ENCODE assay signal across 13 cellular contexts in the genomic region with DNA sequence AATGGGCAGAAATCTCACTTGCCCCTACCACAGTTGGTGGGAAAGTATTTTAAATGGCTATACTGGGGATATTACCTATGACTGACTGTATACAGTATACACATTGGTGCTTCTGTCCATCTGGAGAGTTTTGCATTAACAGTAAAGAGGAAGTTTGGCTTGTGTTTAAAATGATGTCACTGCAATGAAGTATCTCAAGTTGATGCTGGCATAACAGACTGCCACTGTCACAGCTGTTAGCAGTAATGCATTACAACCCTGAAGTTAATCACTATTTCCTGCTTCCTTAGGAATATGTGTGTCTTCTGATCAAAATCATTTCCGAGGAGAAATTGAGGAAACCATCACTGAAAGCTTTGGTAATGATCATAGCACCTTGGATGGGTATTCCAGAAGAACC. TPM values are rescaled to one million over a fixed set of nuclear protein-coding genes. Genes with fewer than 3 reads are reported as not detected.
DNase-seq lines count a peak whose midpoint lies in the region; TF ChIP-seq lines count a peak whose summit lies in the region.
"Had no signal": no experiment of that assay in that cellular context is flagged by ENCODE, and none has a peak within 500 bp of the region (broad histone marks: within the 10 kb centered on the region; RNA-seq: fewer than 3 reads in every experiment).

No MANE protein-coding gene starts in this region.

- no peaks in the 10 kb centered on the region for H3K36me3 Mint-ChIP-seq in activated naive CD8-positive, alpha-beta T cell treated with anti-CD3 and anti-CD28 coated beads for 36 hours
- H3K36me3 Mint-ChIP-seq: activated naive CD8-positive, alpha-beta T cell treated with anti-CD3 and anti-CD28 coated beads, Interleukin-2, amount 10 ng/mL, durations not matched to agents 7 days and 5 days; naive B cell; WTC11 had no signal

- H2AFZ ChIP-seq in mesenchymal stem cell (ENCODE audit: low read depth, low read length): no peak overlapping the region

- no peak overlapping the region for H3K14ac ChIP-seq in mesenchymal stem cell (ENCODE audit: low read length in 2 of 2)

- peak overlapping the region; percentile 91 for H3K9ac ChIP-seq in mesenchymal stem cell (ENCODE audit: low read length)

- H3K27me3 Mint-ChIP-seq in activated naive CD8-positive, alpha-beta T cell treated with anti-CD3 and anti-CD28 coated beads for 36 hours: peaks cover 50% of the 10 kb centered on the region

- H2BK120ac ChIP-seq in mesenchymal stem cell (ENCODE audit: low read depth, low read length): no peak overlapping the region

- H3K4ac ChIP-seq in mesenchymal stem cell (ENCODE audit: low read depth in 1 of 2, low read length in 2 of 2): no peak overlapping the region

- H2BK12ac ChIP-seq in mesenchymal stem cell (ENCODE audit: low read length in 2 of 2): no peak overlapping the region

- H3K4me3 Mint-ChIP-seq in activated naive CD8-positive, alpha-beta T cell treated with anti-CD3 and anti-CD28 coated beads for 36 hours: no peak overlapping the region
- H3K4me3 Mint-ChIP-seq: activated naive CD8-positive, alpha-beta T cell treated with anti-CD3 and anti-CD28 coated beads, Interleukin-2, amount 10 ng/mL, durations not matched to agents 7 days and 5 days had no signal

- no peak overlapping the region for H3K23ac ChIP-seq in mesenchymal stem cell (ENCODE audit: low read length in 2 of 2)

- H3K36me3 ChIP-seq in HEK293 (ENCODE audit: control insufficient read depth in 2 of 2, insufficient read depth in 1 of 2, low read length in 2 of 2) (peaks cover 0 to 4% of the 10 kb centered on the region in 2 experiments; a peak in 1 of 3 replicates), brain microvascular endothelial cell (replicated peaks) (peaks cover 3% of the 10 kb centered on the region), mesenchymal stem cell (ENCODE audit: control insufficient read depth in 1 of 2, insufficient read depth in 2 of 2, low read depth in 1 of 2, low read length in 2 of 2) (peaks cover 0 to 21% of the 10 kb centered on the region in 2 experiments)
- H3K36me3 ChIP-seq: stomach had no signal

- WGBS in mesenchymal stem cell: no CpG with 5 or more reads among the region's 1 CpG

- POLR2A ChIA-PET in HEK293 (lab: Yijun Ruan, JAX): no interaction called here

- CTCF ChIA-PET in HEK293 (lab: Yijun Ruan, JAX): interaction anchor here (1.0 to 1.5 kb wide), 3 partner anchors 165 to 251 kb away, joined by 3 to 6 read pairs (median 5); no protein-coding TSS in a partner anchor

- H3K27ac ChIP-seq in HEK293 (ENCODE audit: extremely low read depth, low read depth, low read length): no peak overlapping the region
- peak overlapping the region; percentile 89 for H3K27ac ChIP-seq in brain microvascular endothelial cell
- no peak overlapping the region for H3K27ac ChIP-seq in mesenchymal stem cell (ENCODE audit: low read length, poor library complexity, severe bottlenecking)
- H3K27ac ChIP-seq: stomach had no signal

- H3K9me3 Mint-ChIP-seq in activated naive CD8-positive, alpha-beta T cell treated with anti-CD3 and anti-CD28 coated beads for 36 hours: no peaks in the 10 kb centered on the region
- H3K9me3 Mint-ChIP-seq: activated naive CD8-positive, alpha-beta T cell treated with anti-CD3 and anti-CD28 coated beads, Interleukin-2, amount 10 ng/mL, durations not matched to agents 7 days and 5 days; naive B cell; WTC11 had no signal

- H3K4me3 ChIP-seq in AG10803 (ENCODE audit: low read length) (peak overlapping the region; percentile 78), HEK293 (ENCODE audit: low read depth, low read length) (no peak overlapping the region), brain microvascular endothelial cell (ENCODE audit: low read depth, low read length) (peak overlapping the region; percentile 81), mesenchymal stem cell (ENCODE audit: insufficient read depth in 1 of 2, low read depth in 1 of 2, low read length in 2 of 2) (peak overlapping the region in 1 of 2 experiments; percentile 87)
- H3K4me3 ChIP-seq: stomach had no signal

- H3K27me3 ChIP-seq in brain microvascular endothelial cell (replicated peaks) (no peaks in the 10 kb centered on the region), mesenchymal stem cell (ENCODE audit: control insufficient read depth in 1 of 2, insufficient read depth in 1 of 2, low read length in 2 of 2) (no peaks in the 10 kb centered on the region)

- in situ Hi-C loops in brain microvascular endothelial cell (cut with HindIII; ENCODE audit: low pct_ligation_motif_present, low sequenced_read_pairs): loop anchor here (25.0 kb wide), 1 partner anchor 246 kb away; no protein-coding TSS in a partner anchor

- H3K4me1 ChIP-seq in HEK293 (ENCODE audit: control insufficient read depth, insufficient read depth, low read length) (no peaks in the 10 kb centered on the region), mesenchymal stem cell (ENCODE audit: control insufficient read depth, insufficient read depth, low read depth, low read length) (peaks cover 8% of the 10 kb centered on the region)

- no peaks in the 10 kb centered on the region for H3K9me3 ChIP-seq in HEK293 (ENCODE audit: control insufficient read depth, insufficient read depth, low read depth, low read length)
- no peaks in the 10 kb centered on the region for H3K9me3 ChIP-seq in mesenchymal stem cell (ENCODE audit: control insufficient read depth, low read length)
- H3K9me3 ChIP-seq: stomach had no signal

- peaks cover 3% of the 10 kb centered on the region for H3K79me1 ChIP-seq in mesenchymal stem cell (replicated peaks; ENCODE audit: low read length, poor library complexity, severe bottlenecking)

- H2AK5ac ChIP-seq in mesenchymal stem cell (ENCODE audit: low read length, severe bottlenecking): no peak overlapping the region

- H3K27ac Mint-ChIP-seq in activated naive CD8-positive, alpha-beta T cell treated with anti-CD3 and anti-CD28 coated beads for 36 hours: no peak overlapping the region
- H3K27ac Mint-ChIP-seq: activated naive CD8-positive, alpha-beta T cell treated with anti-CD3 and anti-CD28 coated beads, Interleukin-2, amount 10 ng/mL, durations not matched to agents 7 days and 5 days; naive B cell; WTC11 had no signal

- TF ChIP-seq CTCF in AG10803 (conservative IDR thresholded peaks at IDR 0.05; ENCODE audit: low read length): no peak
- TF ChIP-seq CTCF in HEK293 (tag by site-specific recombination; IDR thresholded peaks at IDR 0.05): no peak
- no peak for TF ChIP-seq CTCF in brain microvascular endothelial cell (IDR thresholded peaks at IDR 0.05; ENCODE audit: low read depth, low read length, missing control alignments)

- no peak overlapping the region for H3K4me2 ChIP-seq in mesenchymal stem cell (ENCODE audit: low read length, poor library complexity, severe bottlenecking)

- H4K91ac ChIP-seq in mesenchymal stem cell (ENCODE audit: low read length): no peak overlapping the region

- H2BK5ac ChIP-seq in mesenchymal stem cell (ENCODE audit: low read depth, low read length, poor library complexity, severe bottlenecking): no peak overlapping the region

- H3K18ac ChIP-seq in mesenchymal stem cell (ENCODE audit: low read depth in 1 of 2, low read length in 2 of 2): no peak overlapping the region

- peaks cover 5% of the 10 kb centered on the region for H3K4me1 Mint-ChIP-seq in activated naive CD8-positive, alpha-beta T cell treated with anti-CD3 and anti-CD28 coated beads for 36 hours

- no peak overlapping the region for H2BK15ac ChIP-seq in mesenchymal stem cell (ENCODE audit: low read depth, poor library complexity, severe bottlenecking)

- peak; percentile 20 for DNase-seq in AG10803 (ENCODE audit: low read depth)
- DNase-seq in brain microvascular endothelial cell: peak; percentile 9
- peak; percentile 36 for DNase-seq in mesenchymal stem cell
- DNase-seq in LoVo (ENCODE audit: low spot score): no peak
- DNase-seq in inferior parietal cortex (ENCODE audit: extremely low spot score): no peak
- DNase-seq in NCI-H2029 (lab: John Stamatoyannopoulos, UW): no peak
- DNase-seq in activated naive CD8-positive, alpha-beta T cell treated with anti-CD3 and anti-CD28 coated beads for 36 hours: no peak
- DNase-seq: activated CD8-positive, alpha-beta memory T cell treated with anti-CD3 and anti-CD28 coated beads, Interleukin-2, amount 50 U/mL, for 48 hours; activated naive CD8-positive, alpha-beta T cell treated with anti-CD3 and anti-CD28 coated beads, Interleukin-2, amount 10 ng/mL, durations not matched to agents 7 days and 5 days; naive B cell; stomach had no signal

- no peak overlapping the region for H4K8ac ChIP-seq in mesenchymal stem cell (ENCODE audit: low read length)

TF ChIP-seq in HEK293, 187 proteins besides CTCF, POLR2A, EP300 and RAD21:
- peak; percentile 40; the same call in 1 of the 2 replicates for TF ChIP-seq ZBTB21 (tag by site-specific recombination; IDR thresholded peaks at IDR 0.05)
- peak; percentile 53; the same call in 1 of the 2 replicates for TF ChIP-seq ATF2 (tag by site-specific recombination; IDR thresholded peaks at IDR 0.05; ENCODE audit: low read depth)
- peak; percentile 30; the same call in 1 of the 2 replicates for TF ChIP-seq ZNF629 (tag by site-specific recombination; IDR thresholded peaks at IDR 0.05)
- no peak for TF ChIP-seq HOXA7 (CRISPR knock-in tag; IDR thresholded peaks at IDR 0.05; ENCODE audit: borderline replicate concordance)

RNA-seq across cellular contexts. Expression of gene DKK1, which starts 1.9 kb away (rescaled TPM):
- polyA plus RNA-seq in mesenchymal stem cell (2013, experiment 1 of 2): 7.9 TPM
- 9.4 TPM for polyA plus RNA-seq in mesenchymal stem cell (2013, experiment 2 of 2)
- not detected for total RNA-seq in activated naive CD8-positive, alpha-beta T cell treated with anti-CD3 and anti-CD28 coated beads for 36 hours
- total RNA-seq: activated naive CD8-positive, alpha-beta T cell treated with anti-CD3 and anti-CD28 coated beads, Interleukin-2, amount 10 ng/mL, durations not matched to agents 7 days and 5 days had no signal

Comparison
In these comparisons a context has a peak if more than half of its experiments do, and no peak if none do; other contexts are left out.
1. DNase-seq: peak in AG10803 (single experiment), brain microvascular endothelial cell (single experiment) and mesenchymal stem cell (single experiment); none in LoVo (single experiment), inferior parietal cortex (single experiment), NCI-H2029 (single experiment) and activated naive CD8-positive, alpha-beta T cell treated with anti-CD3 and anti-CD28 coated beads for 36 hours (single experiment).